16 cellular contexts compared by ENCODE assay signal in the genomic region with DNA sequence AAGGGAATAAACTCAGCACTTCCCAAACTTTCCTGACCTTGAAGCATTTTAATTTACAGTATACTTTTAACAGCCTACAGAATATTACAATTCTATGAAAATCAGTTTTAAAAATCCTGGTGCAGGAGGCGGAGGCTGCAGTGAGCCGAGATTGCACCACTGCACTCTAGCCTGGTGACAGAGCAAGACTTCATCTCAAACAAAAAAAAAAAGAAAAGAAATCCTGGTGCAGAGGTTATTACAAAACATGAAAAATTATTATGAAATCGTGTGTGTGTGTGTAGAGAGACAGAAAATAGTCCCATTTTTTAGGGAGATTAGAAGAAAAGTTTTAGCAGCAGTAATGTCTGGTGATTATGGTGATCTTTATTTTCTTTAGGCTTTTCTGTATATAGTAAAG. TPM values are rescaled to one million over a fixed set of nuclear protein-coding genes. Genes with fewer than 3 reads are reported as not detected.
DNase-seq lines count a peak whose midpoint lies in the region; ATAC-seq, FAIRE-seq and TF ChIP-seq lines count a peak whose summit lies in the region.
"Had no signal": no experiment of that assay in that cellular context is flagged by ENCODE, and none has a peak within 500 bp of the region (broad histone marks: within the 10 kb centered on the region; RNA-seq: fewer than 3 reads in every experiment).

No MANE protein-coding gene starts in this region.

- TF ChIP-seq CTCF in LNCaP clone FGC (IDR thresholded peaks at IDR 0.05; ENCODE audit: control insufficient read depth, extremely low read depth, insufficient read depth) (no peak), K562 (IDR thresholded peaks at IDR 0.05 in 2 of 3, conservative IDR thresholded peaks at IDR 0.05 in 1 of 3; ENCODE audit: insufficient read depth in 2 of 3, low read depth in 1 of 3, low read length in 3 of 3) (no peak)

- no peak overlapping the region for H3K27ac ChIP-seq in K562 (ENCODE audit: extremely low read depth, low read depth, low read length)
- H3K27ac ChIP-seq: suprapubic skin had no signal

- no peak overlapping the region for H3K4me3 Mint-ChIP-seq in memory B cell
- H3K4me3 Mint-ChIP-seq: activated T-helper 1 cell treated with anti-CD3 and anti-CD28 coated beads, Interleukin-12 subunit alpha, Interleukin-12 subunit beta, Interleukin-2, Interleukin-4 antibody, amounts not matched to agents 30 ng/mL and 10 ng/mL and 1 ng/mL, durations not matched to agents 14 hours and 24 hours and 36 hours had no signal

- ATAC-seq in K562 = 0 out of 3 replicates have a peak, but pooled peaks have one; percentile 8
- no peak for ATAC-seq in memory B cell (ENCODE audit: low read depth)
- ATAC-seq in GM18873 (IDR thresholded peaks at IDR 0.05; ENCODE audit: low FRiP score, unreplicated experiment) = no peak
- no peak for ATAC-seq in GM18868 (IDR thresholded peaks at IDR 0.05; ENCODE audit: unreplicated experiment)

- no peak overlapping the region for H2AFZ ChIP-seq in K562 (ENCODE audit: low read depth, low read length)

- no peak for TF ChIP-seq RAD21 in K562 (CRISPR knock-in tag; conservative IDR thresholded peaks at IDR 0.05 in 1 of 2, IDR thresholded peaks at IDR 0.05 in 1 of 2)

- no peak for TF ChIP-seq POLR2A in K562 (conservative IDR thresholded peaks at IDR 0.05)

- FAIRE-seq in K562 (lab: Jason Lieb, UNC) = no peak

- intact Hi-C loops in K562 (cut with micrococcal nuclease) = no loop called here

- peaks cover 3% of the 10 kb centered on the region for H3K9me1 ChIP-seq in K562 (ENCODE audit: control insufficient read depth, insufficient read depth, low read length)

- BruUV-seq in K562 (replicated peaks; lab: Mats Ljungman, UMichigan) = no TSS peak

- H4K20me1 ChIP-seq in K562 (replicated peaks; ENCODE audit: control insufficient read depth, insufficient read depth, low read length) = peaks cover 33% of the 10 kb centered on the region

- no peak for TF ChIP-seq EP300 in K562 (IDR thresholded peaks at IDR 0.05; ENCODE audit: low read length)

- no peaks in the 10 kb centered on the region for H3K27me3 Mint-ChIP-seq in memory B cell

- POLR2A ChIA-PET in K562 (lab: Yijun Ruan, JAX) = interaction anchor here (1.5 to 2.0 kb wide), 3 partner anchors 9 to 17 kb away, joined by 3 to 7 read pairs (median 4); no protein-coding TSS in a partner anchor

- H3K36me3 Mint-ChIP-seq in memory B cell = peaks cover 10% of the 10 kb centered on the region

- peaks cover 20% of the 10 kb centered on the region for H3K4me1 Mint-ChIP-seq in memory B cell

- no peaks in the 10 kb centered on the region for H3K27me3 ChIP-seq in K562 (ENCODE audit: control insufficient read depth in 2 of 2, insufficient read depth in 2 of 2, low read length in 2 of 2)
- H3K27me3 ChIP-seq: suprapubic skin had no signal

- H3K9me3 Mint-ChIP-seq in memory B cell = peaks cover 1% of the 10 kb centered on the region
- H3K9me3 Mint-ChIP-seq: activated T-helper 1 cell treated with anti-CD3 and anti-CD28 coated beads, Interleukin-12 subunit alpha, Interleukin-12 subunit beta, Interleukin-2, Interleukin-4 antibody, amounts not matched to agents 30 ng/mL and 10 ng/mL and 1 ng/mL, durations not matched to agents 14 hours and 24 hours and 36 hours had no signal

- peaks cover 0 to 4% of the 10 kb centered on the region in 2 experiments; a peak in 3 of 5 replicates for H3K4me1 ChIP-seq in K562 (replicated peaks in 1 of 2; ENCODE audit: control insufficient read depth in 2 of 2, insufficient read depth in 2 of 2, low read length in 2 of 2)

- no peak overlapping the region for H3K4me2 ChIP-seq in K562 (ENCODE audit: insufficient read depth, low read length)

- DNase-seq in AML-193 (lab: John Stamatoyannopoulos, UW) (peak; percentile 57 to 63), LNCaP clone FGC (ENCODE audit: low read depth) (no peak), K562 (ENCODE audit: extremely low read depth in 1 of 4, low spot score in 3 of 4) (no peak), memory B cell (ENCODE audit: low spot score in 2 of 2) (no peak), AG08395 (ENCODE audit: low spot score) (no peak)
- DNase-seq in activated effector memory CD4-positive, alpha-beta T cell treated with Interleukin-2 at 50 U/mL for 16 hours = no peak
- DNase-seq: activated CD4-positive, alpha-beta T cell treated with anti-CD3 and anti-CD28 coated beads, Interleukin-2, amount 50 U/mL, for 1 hour; DMS53; effector CD8-positive, alpha-beta T cell; foreskin melanocyte; NCI-H1048; T-helper 1 cell had no signal

- CTCF ChIA-PET in K562 (lab: Yijun Ruan, JAX; ENCODE audit: low intra/inter-chr PET ratio) = no interaction called here

- H3K9ac ChIP-seq in K562 (ENCODE audit: insufficient read depth in 1 of 2, low read depth in 2 of 2, low read length in 2 of 2) = no peak overlapping the region

- H3K36me3 ChIP-seq in K562 (ENCODE audit: control insufficient read depth, insufficient read depth, low read length) = peaks cover 58% of the 10 kb centered on the region

- no peaks in the 10 kb centered on the region for H3K9me3 ChIP-seq in K562 (replicated peaks; ENCODE audit: control insufficient read depth, insufficient read depth, low read depth, low read length)
- H3K9me3 ChIP-seq: suprapubic skin had no signal

- H3K27ac Mint-ChIP-seq in memory B cell = peak overlapping the region; percentile 49
- H3K27ac Mint-ChIP-seq: activated T-helper 1 cell treated with anti-CD3 and anti-CD28 coated beads, Interleukin-12 subunit alpha, Interleukin-12 subunit beta, Interleukin-2, Interleukin-4 antibody, amounts not matched to agents 30 ng/mL and 10 ng/mL and 1 ng/mL, durations not matched to agents 14 hours and 24 hours and 36 hours had no signal

- in situ Hi-C loops in K562 (cut with MboI) = no loop called here

- H3K79me2 ChIP-seq in K562 (ENCODE audit: control insufficient read depth, insufficient read depth, low read length) = peaks cover 89% of the 10 kb centered on the region

- H3K4me3 ChIP-seq in LNCaP clone FGC (ENCODE audit: low read depth, low read length) (peak overlapping the region; percentile 11; the same call in 1 of the 2 replicates), K562 (no peak overlapping the region)
- H3K4me3 ChIP-seq: suprapubic skin had no signal

- 70% methylated on average over 3 of the region's 3 CpGs for WGBS in K562 (ENCODE audit: insufficient coverage, low coverage, missing lambda C conversion rate)

TF ChIP-seq in K562, 482 proteins besides CTCF, POLR2A, EP300 and RAD21:
- TF ChIP-seq ETV5 (CRISPR knock-in tag; IDR thresholded peaks at IDR 0.05; ENCODE audit: low read depth) (no peak), ZNF57 (CRISPR knock-in tag; IDR thresholded peaks at IDR 0.05) (no peak), RFX7 (CRISPR knock-in tag; IDR thresholded peaks at IDR 0.05) (no peak), ZNF274 (IDR thresholded peaks at IDR 0.05; ENCODE audit: borderline replicate concordance, low read depth, low read length) (no peak), CEBPG (CRISPR knock-in tag; IDR thresholded peaks at IDR 0.05) (no peak), CEBPG (tag; conservative IDR thresholded peaks at IDR 0.05 in 1 of 2, IDR thresholded peaks at IDR 0.05 in 1 of 2) (peak in 1 of 2 experiments; percentile 32; a peak in 1 of 4 replicates), ZNF785 (CRISPR knock-in tag; IDR thresholded peaks at IDR 0.05) (no peak), GTF2B (IDR thresholded peaks at IDR 0.05; ENCODE audit: extremely low read depth, insufficient read length) (no peak), BHLHE40 (IDR thresholded peaks at IDR 0.05; ENCODE audit: low read length) (no peak)

RNA-seq across cellular contexts. Expression of gene GOLPH3, which starts 26.9 kb away (rescaled TPM):
- total RNA-seq in K562 (2011; cell fraction: chromatin; rRNA removed; ENCODE audit: low replicate concordance) = 32.6 and 51.8 TPM in 2 replicates
- 35.0 and 40.7 TPM in 2 replicates for total RNA-seq in K562 (2011; cell fraction: nucleolus; rRNA removed)
- 39.6 and 50.8 TPM in 2 replicates for total RNA-seq in K562 (2011; cell fraction: nucleoplasm; rRNA removed)
- 54.4 and 56.9 TPM in 2 replicates for total RNA-seq in K562 (2014; rRNA removed)
- total RNA-seq in K562 (2014; rRNA removed; fragmentation: Illumina TruSeq; extraction: Trizol) = 60.8 and 68.2 TPM in 2 replicates
- 55.3 and 60.2 TPM in 2 replicates for total RNA-seq in K562 (2015; rRNA removed; fragmentation: Illumina TruSeq; extraction: Trizol)
- 84.9 and 94.6 TPM in 2 replicates for total RNA-seq in K562 (2021)
- 49.2 and 55.1 TPM in 2 replicates for polyA plus RNA-seq in K562 (2011; rRNA removed)
- 27.6 and 37.7 TPM in 2 replicates for polyA plus RNA-seq in K562 (2011; cell fraction: cytosol; rRNA removed)
- polyA plus RNA-seq in K562 (2011; cell fraction: nucleus; rRNA removed) = 18.4 and 26.1 TPM in 2 replicates
- 48.8 and 61.6 TPM in 2 replicates for polyA plus RNA-seq in K562 (2012)
- 66.4 and 73.3 TPM in 2 replicates for polyA plus RNA-seq in K562 (2014; fragmentation: Illumina TruSeq; extraction: Trizol)
- polyA plus RNA-seq in K562 (2014; fragmentation: Nextera tagmentation; extraction: Ambion mirVana) = 10 to 100 TPM; 18.8 to 21.5 TPM
- 43.9 and 48.7 TPM in 2 replicates for polyA plus RNA-seq in K562 (2014; rRNA removed)
- 76.6 and 82.5 TPM in 2 replicates for polyA minus RNA-seq in K562 (2011; rRNA and poly(A)+ RNA removed)
- 33.6 and 42.7 TPM in 2 replicates for polyA minus RNA-seq in K562 (2011; cell fraction: cytosol; rRNA and poly(A)+ RNA removed)
- 27.1 and 40.3 TPM in 2 replicates for polyA minus RNA-seq in K562 (2011; cell fraction: nucleus; rRNA and poly(A)+ RNA removed)

Comparison
In these comparisons a context has a peak if more than half of its experiments do, and no peak if none do; other contexts are left out.
1. DNase-seq: peak in AML-193 (2 of 2); none in LNCaP clone FGC (single experiment), K562 (0 of 4), memory B cell (0 of 2), AG08395 (single experiment) and activated effector memory CD4-positive, alpha-beta T cell treated with Interleukin-2 at 50 U/mL for 16 hours (single experiment).